Comparison of ENCODE assay signal across 1 cellular context in genomic region chr16:77214411-77215138, GRCh38.
TF ChIP-seq lines count a peak whose summit lies in the region.

No MANE protein-coding gene starts in this region.

TF ChIP-seq in endothelial cell of umbilical vein, 7 proteins besides CTCF, POLR2A, EP300 and RAD21:
- TF ChIP-seq GATA2 (IDR thresholded peaks at IDR 0.05; ENCODE audit: insufficient read depth, insufficient read length, low read depth, low read length) (no peak), POLR2AphosphoS5 (IDR thresholded peaks at IDR 0.05; ENCODE audit: insufficient read depth, low read depth, low read length) (no peak), JUN (IDR thresholded peaks at IDR 0.05; ENCODE audit: borderline replicate concordance, insufficient read depth, insufficient read length, low read depth) (no peak)
